1 cellular context compared by ENCODE assay signal in the genomic region with DNA sequence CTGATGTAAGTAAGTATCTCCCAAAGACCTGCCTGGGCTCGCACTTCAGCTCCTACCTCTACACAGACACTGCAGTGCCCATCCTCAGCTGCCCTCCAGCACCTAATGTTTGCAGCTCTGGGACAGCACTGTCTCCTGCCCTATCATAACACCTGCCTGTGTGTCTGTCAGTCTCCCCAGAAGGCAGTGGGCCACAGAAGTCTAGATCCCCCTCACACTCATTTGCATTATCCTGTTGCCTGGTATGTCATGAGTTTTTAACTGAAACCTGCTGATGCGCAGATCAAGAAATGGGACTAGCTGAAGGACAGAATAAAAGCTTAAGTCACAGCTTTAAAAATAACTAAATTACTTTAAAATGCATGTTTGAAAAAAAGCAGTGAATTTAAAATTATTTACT.
TF ChIP-seq lines count a peak whose summit lies in the region.

No MANE protein-coding gene starts in this region.

TF ChIP-seq in WTC11, 78 proteins besides CTCF, POLR2A, EP300 and RAD21:
- no peak for TF ChIP-seq ZNF512 (CRISPR knock-in tag; IDR thresholded peaks at IDR 0.05; ENCODE audit: borderline replicate concordance)
- no peak for TF ChIP-seq JAZF1 (CRISPR knock-in tag; IDR thresholded peaks at IDR 0.05)
- no peak for TF ChIP-seq ZNF219 (CRISPR knock-in tag; IDR thresholded peaks at IDR 0.05; ENCODE audit: borderline replicate concordance)
- TF ChIP-seq SMAD4 (CRISPR knock-in tag; IDR thresholded peaks at IDR 0.05) = no peak
- TF ChIP-seq ARID4B (CRISPR knock-in tag; IDR thresholded peaks at IDR 0.05; ENCODE audit: borderline replicate concordance) = no peak
- no peak for TF ChIP-seq FOXJ3 (CRISPR knock-in tag; IDR thresholded peaks at IDR 0.05; ENCODE audit: borderline replicate concordance)
- no peak for TF ChIP-seq ZNF396 (CRISPR knock-in tag; IDR thresholded peaks at IDR 0.05; ENCODE audit: borderline replicate concordance)
- TF ChIP-seq, protein P1, sequence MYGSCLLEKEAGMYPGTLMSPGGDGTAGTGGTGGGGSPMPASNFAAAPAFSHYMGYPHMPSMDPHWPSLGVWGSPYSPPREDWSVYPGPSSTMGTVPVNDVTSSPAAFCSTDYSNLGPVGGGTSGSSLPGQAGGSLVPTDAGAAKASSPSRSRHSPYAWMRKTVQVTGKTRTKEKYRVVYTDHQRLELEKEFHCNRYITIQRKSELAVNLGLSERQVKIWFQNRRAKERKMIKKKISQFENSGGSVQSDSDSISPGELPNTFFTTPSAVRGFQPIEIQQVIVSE (CRISPR knock-in tag; IDR thresholded peaks at IDR 0.05; ENCODE audit: borderline replicate concordance) = no peak
- TF ChIP-seq CBFB (CRISPR knock-in tag; IDR thresholded peaks at IDR 0.05; ENCODE audit: low read depth) = no peak
- TF ChIP-seq TP53 (CRISPR knock-in tag; IDR thresholded peaks at IDR 0.05) = no peak
- TF ChIP-seq, protein P2, sequence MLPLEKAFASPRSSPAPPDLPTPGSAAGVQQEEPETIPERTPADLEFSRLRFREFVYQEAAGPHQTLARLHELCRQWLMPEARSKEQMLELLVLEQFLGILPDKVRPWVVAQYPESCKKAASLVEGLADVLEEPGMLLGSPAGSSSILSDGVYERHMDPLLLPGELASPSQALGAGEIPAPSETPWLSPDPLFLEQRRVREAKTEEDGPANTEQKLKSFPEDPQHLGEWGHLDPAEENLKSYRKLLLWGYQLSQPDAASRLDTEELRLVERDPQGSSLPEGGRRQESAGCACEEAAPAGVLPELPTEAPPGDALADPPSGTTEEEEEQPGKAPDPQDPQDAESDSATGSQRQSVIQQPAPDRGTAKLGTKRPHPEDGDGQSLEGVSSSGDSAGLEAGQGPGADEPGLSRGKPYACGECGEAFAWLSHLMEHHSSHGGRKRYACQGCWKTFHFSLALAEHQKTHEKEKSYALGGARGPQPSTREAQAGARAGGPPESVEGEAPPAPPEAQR (CRISPR knock-in tag; IDR thresholded peaks at IDR 0.05) = no peak
- no peak for TF ChIP-seq ZBTB43 (CRISPR knock-in tag; IDR thresholded peaks at IDR 0.05)
- no peak for TF ChIP-seq ATF2 (CRISPR knock-in tag; IDR thresholded peaks at IDR 0.05; ENCODE audit: borderline replicate concordance, low read depth)
- no peak for TF ChIP-seq MYBL2 (CRISPR knock-in tag; IDR thresholded peaks at IDR 0.05)
- TF ChIP-seq GTF2I (CRISPR knock-in tag; conservative IDR thresholded peaks at IDR 0.05) = no peak
- TF ChIP-seq, protein P3, sequence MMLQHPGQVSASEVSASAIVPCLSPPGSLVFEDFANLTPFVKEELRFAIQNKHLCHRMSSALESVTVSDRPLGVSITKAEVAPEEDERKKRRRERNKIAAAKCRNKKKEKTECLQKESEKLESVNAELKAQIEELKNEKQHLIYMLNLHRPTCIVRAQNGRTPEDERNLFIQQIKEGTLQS (CRISPR knock-in tag; conservative IDR thresholded peaks at IDR 0.05) = no peak
- no peak for TF ChIP-seq NFATC4 (CRISPR knock-in tag; IDR thresholded peaks at IDR 0.05)
- no peak for TF ChIP-seq MXD4 (CRISPR knock-in tag; IDR thresholded peaks at IDR 0.05; ENCODE audit: borderline replicate concordance)
- no peak for TF ChIP-seq NFE2L1 (CRISPR knock-in tag; IDR thresholded peaks at IDR 0.05)
